Comparison of ENCODE assay signal across 11 cellular contexts in genomic region chr11:29282088-29282487, GRCh38.
DNase-seq lines count a peak whose midpoint lies in the region; ATAC-seq, FAIRE-seq and TF ChIP-seq lines count a peak whose summit lies in the region.
"Had no signal": no experiment of that assay in that cellular context is flagged by ENCODE, and none has a peak within 500 bp of the region (broad histone marks: within the 10 kb centered on the region; RNA-seq: fewer than 3 reads in every experiment).

No MANE protein-coding gene starts in this region.

- peaks cover 32% of the 10 kb centered on the region for H3K4me1 Mint-ChIP-seq in astrocyte (ENCODE audit: low read depth, unreplicated experiment)
- H3K4me1 Mint-ChIP-seq in CD4-positive, alpha-beta T cell (ENCODE audit: low read depth), result no peaks in the 10 kb centered on the region
- H3K4me1 Mint-ChIP-seq: activated B cell treated with CpG ODN at 0.5 μM for 24 hours had no signal

- H2AFZ ChIP-seq in astrocyte (ENCODE audit: low read depth, low read length) (no peak overlapping the region), keratinocyte (ENCODE audit: control insufficient read depth, low read length) (no peak overlapping the region)

- H3K4me2 ChIP-seq in astrocyte (ENCODE audit: low read length) (peak overlapping the region; percentile 51), keratinocyte (ENCODE audit: control insufficient read depth, extremely low read depth, insufficient read depth, low read depth, low read length) (no peak overlapping the region)

- intact Hi-C loops in CD4-positive, alpha-beta T cell (cut with DNase I, micrococcal nuclease), result no loop called here

- H3K4me3 ChIP-seq in astrocyte (ENCODE audit: insufficient read depth, low read depth, low read length), result no peak overlapping the region
- no peak overlapping the region for H3K4me3 ChIP-seq in keratinocyte (ENCODE audit: control insufficient read depth in 2 of 3, extremely low read depth in 1 of 3, insufficient read depth in 2 of 3, low read depth in 1 of 3, low read length in 3 of 3)
- H3K4me3 ChIP-seq: left lung had no signal

- peak overlapping the region; percentile 17 for H3K4me3 Mint-ChIP-seq in astrocyte (ENCODE audit: unreplicated experiment)
- no peak overlapping the region for H3K4me3 Mint-ChIP-seq in CD4-positive, alpha-beta T cell
- H3K4me3 Mint-ChIP-seq: activated B cell treated with CpG ODN at 0.5 μM for 24 hours had no signal

- POLR2A ChIA-PET in CD4-positive, alpha-beta T cell (lab: Charles Lee), result no interaction called here

- DNase-seq in AG08396 (ENCODE audit: low spot score), result peak; percentile 79
- DNase-seq in HS-5 (ENCODE audit: low read depth), result peak; percentile 94
- peak; percentile 98 for DNase-seq in astrocyte (ENCODE audit: low read depth)
- no peak for DNase-seq in keratinocyte (ENCODE audit: low read depth, low spot score)
- DNase-seq in CD4-positive, alpha-beta T cell, result no peak
- no peak for DNase-seq in NCI-H2081 (lab: John Stamatoyannopoulos, UW)
- DNase-seq: activated B cell treated with CpG ODN at 0.5 μM for 24 hours, left lung had no signal

- CTCF ChIA-PET in CD4-positive, alpha-beta T cell (lab: Charles Lee), result no interaction called here

- no peak for ATAC-seq in CD4-positive, alpha-beta T cell (ENCODE audit: poor library complexity)
- ATAC-seq in GM21786 (IDR thresholded peaks at IDR 0.05; ENCODE audit: unreplicated experiment), result no peak
- no peak for ATAC-seq in HG03571 (IDR thresholded peaks at IDR 0.05; ENCODE audit: unreplicated experiment)
- ATAC-seq: left lung had no signal

- no peaks in the 10 kb centered on the region for H3K9me1 ChIP-seq in keratinocyte (ENCODE audit: control insufficient read depth, extremely low read depth, insufficient read depth, low read length)

- FAIRE-seq in astrocyte (lab: Jason Lieb, UNC) (peak; percentile 99), keratinocyte (lab: Jason Lieb, UNC) (peak; percentile 69)

- H3K36me3 ChIP-seq in astrocyte (ENCODE audit: insufficient read depth, low read length) (no peaks in the 10 kb centered on the region), keratinocyte (ENCODE audit: control insufficient read depth in 2 of 2, extremely low read depth in 1 of 2, insufficient read depth in 2 of 2, low read length in 2 of 2) (no peaks in the 10 kb centered on the region)
- H3K36me3 ChIP-seq: left lung had no signal

- peaks cover 27% of the 10 kb centered on the region for H3K4me1 ChIP-seq in astrocyte (ENCODE audit: insufficient read depth, low read length)
- H3K4me1 ChIP-seq in keratinocyte (ENCODE audit: control insufficient read depth, extremely low read depth, insufficient read depth, low read length), result peaks cover 3% of the 10 kb centered on the region
- H3K4me1 ChIP-seq: left lung had no signal

- H3K27ac Mint-ChIP-seq in astrocyte (ENCODE audit: unreplicated experiment), result peak overlapping the region; percentile 80
- H3K27ac Mint-ChIP-seq in CD4-positive, alpha-beta T cell, result no peak overlapping the region
- H3K27ac Mint-ChIP-seq: activated B cell treated with CpG ODN at 0.5 μM for 24 hours, type B pancreatic cell had no signal

- H3K79me2 ChIP-seq in astrocyte (ENCODE audit: insufficient read depth, low read length), result no peaks in the 10 kb centered on the region
- H3K79me2 ChIP-seq in keratinocyte (ENCODE audit: control insufficient read depth, insufficient read depth, low read length), result no peaks in the 10 kb centered on the region

- no peaks in the 10 kb centered on the region for H3K27me3 Mint-ChIP-seq in astrocyte (ENCODE audit: low read depth, unreplicated experiment)
- H3K27me3 Mint-ChIP-seq in CD4-positive, alpha-beta T cell, result no peaks in the 10 kb centered on the region
- H3K27me3 Mint-ChIP-seq: activated B cell treated with CpG ODN at 0.5 μM for 24 hours, type B pancreatic cell had no signal

- H3K9me3 Mint-ChIP-seq in astrocyte (ENCODE audit: unreplicated experiment), result no peaks in the 10 kb centered on the region
- H3K9me3 Mint-ChIP-seq in CD4-positive, alpha-beta T cell, result peaks cover 5% of the 10 kb centered on the region
- H3K9me3 Mint-ChIP-seq: type B pancreatic cell had no signal

- TF ChIP-seq CTCF in astrocyte (IDR thresholded peaks at IDR 0.05; ENCODE audit: insufficient read depth, low read depth, low read length) (no peak), keratinocyte (optimal IDR thresholded peaks at IDR 0.05 in 1 of 3, IDR thresholded peaks at IDR 0.05 in 1 of 3, conservative IDR thresholded peaks at IDR 0.05 in 1 of 3; ENCODE audit: extremely low read depth in 1 of 3, insufficient read depth in 2 of 3, low read length in 3 of 3) (no peak)
- TF ChIP-seq CTCF in CD4-positive, alpha-beta T cell (IDR thresholded peaks at IDR 0.05), result no peak

- H3K27ac ChIP-seq in astrocyte (ENCODE audit: low read depth, low read length) (peak overlapping the region; percentile 73), keratinocyte (ENCODE audit: control insufficient read depth, insufficient read depth, low read length) (no peak overlapping the region)
- no peak overlapping the region for H3K27ac ChIP-seq in CD4-positive, alpha-beta T cell (ENCODE audit: low read depth, low read length)
- H3K27ac ChIP-seq: left lung had no signal

- no peaks in the 10 kb centered on the region for H3K27me3 ChIP-seq in astrocyte (ENCODE audit: insufficient read depth, low read length)
- no peaks in the 10 kb centered on the region for H3K27me3 ChIP-seq in keratinocyte (ENCODE audit: control insufficient read depth, extremely low read depth, insufficient read depth, low read length)
- H3K27me3 ChIP-seq in CD4-positive, alpha-beta T cell (ENCODE audit: control insufficient read depth, insufficient read depth, low read length), result no peaks in the 10 kb centered on the region
- H3K27me3 ChIP-seq: left lung had no signal

- dilution Hi-C loops in keratinocyte (cut with MboI; ENCODE audit: extremely low pct_ligation_motif_present, low sequenced_read_pairs), result no loop called here

- H3K9me3 ChIP-seq in astrocyte (ENCODE audit: insufficient read depth, low read depth, low read length), result no peaks in the 10 kb centered on the region
- no peaks in the 10 kb centered on the region for H3K9me3 ChIP-seq in keratinocyte (ENCODE audit: control insufficient read depth, low read depth, low read length)
- no peaks in the 10 kb centered on the region for H3K9me3 ChIP-seq in CD4-positive, alpha-beta T cell (ENCODE audit: control insufficient read depth, low read length)
- H3K9me3 ChIP-seq: left lung had no signal

- H3K36me3 Mint-ChIP-seq in astrocyte (ENCODE audit: low read depth, unreplicated experiment), result no peaks in the 10 kb centered on the region
- H3K36me3 Mint-ChIP-seq in CD4-positive, alpha-beta T cell (ENCODE audit: low read depth), result no peaks in the 10 kb centered on the region
- H3K36me3 Mint-ChIP-seq: type B pancreatic cell had no signal

- H3K9ac ChIP-seq in astrocyte (ENCODE audit: low read length) (peak overlapping the region; percentile 21), keratinocyte (ENCODE audit: control insufficient read depth, extremely low read depth, insufficient read depth, low read length) (no peak overlapping the region)

- no peaks in the 10 kb centered on the region for H4K20me1 ChIP-seq in astrocyte (ENCODE audit: insufficient read depth, low read length)
- H4K20me1 ChIP-seq in keratinocyte (ENCODE audit: control insufficient read depth, extremely low read depth, insufficient read depth, low read length), result no peaks in the 10 kb centered on the region

Comparison
In these comparisons a context has a peak if more than half of its experiments do, and no peak if none do; other contexts are left out.
1. DNase-seq: peak in AG08396 (single experiment), HS-5 (single experiment) and astrocyte (single experiment); none in keratinocyte (single experiment), CD4-positive, alpha-beta T cell (0 of 10) and NCI-H2081 (0 of 2).